8 cellular contexts compared by ENCODE assay signal in genomic region chr11:76152741-76153608, GRCh38. TPM values are rescaled to one million over a fixed set of nuclear protein-coding genes. Genes with fewer than 3 reads are reported as not detected.
DNase-seq lines count a peak whose midpoint lies in the region; ATAC-seq and TF ChIP-seq lines count a peak whose summit lies in the region.

No MANE protein-coding gene starts in this region.

- H3K9me3 ChIP-seq in ovary: no peaks in the 10 kb centered on the region
- H3K9me3 ChIP-seq in effector memory CD4-positive, alpha-beta T cell (ENCODE audit: control insufficient read depth, low read length): no peaks in the 10 kb centered on the region

- in situ Hi-C loops in brain microvascular endothelial cell (cut with HindIII; ENCODE audit: low pct_ligation_motif_present, low sequenced_read_pairs): no loop called here

- H3K27ac ChIP-seq in brain microvascular endothelial cell (no peak overlapping the region), ovary (no peak overlapping the region)
- H3K27ac ChIP-seq in effector memory CD4-positive, alpha-beta T cell (ENCODE audit: insufficient read depth, low read length, poor library complexity, severe bottlenecking): no peak overlapping the region

- H3K4me3 ChIP-seq in brain microvascular endothelial cell (ENCODE audit: low read depth, low read length) (peak overlapping the region; percentile 49), ovary (peak overlapping the region; percentile 43)
- H3K4me3 ChIP-seq in effector memory CD4-positive, alpha-beta T cell (ENCODE audit: insufficient read depth, low read depth, low read length, poor library complexity, severe bottlenecking): no peak overlapping the region

- ATAC-seq in stimulated activated naive CD8-positive, alpha-beta T cell treated with anti-CD3 and anti-CD28 coated beads, Interleukin-15, Interleukin-2, amounts not matched to agents 100 U/mL and 50 U/mL, for 24 hours: no peak
- ATAC-seq in HG03342 (IDR thresholded peaks at IDR 0.05; ENCODE audit: unreplicated experiment): peak; percentile 47
- ATAC-seq in esophagus mucosa: no peak

- no peak for DNase-seq in stimulated activated naive CD8-positive, alpha-beta T cell treated with anti-CD3 and anti-CD28 coated beads, Interleukin-15, Interleukin-2, amounts not matched to agents 100 U/mL and 50 U/mL, for 24 hours
- DNase-seq in brain microvascular endothelial cell (no peak), ovary (no peak), NCI-H526 treated with DMSO at 0.1 percent for 48 hours (lab: John Stamatoyannopoulos, UW) (no peak)
- no peak for DNase-seq in effector memory CD4-positive, alpha-beta T cell

- H3K36me3 ChIP-seq in brain microvascular endothelial cell (replicated peaks) (no peaks in the 10 kb centered on the region), ovary (no peaks in the 10 kb centered on the region)
- H3K36me3 ChIP-seq in effector memory CD4-positive, alpha-beta T cell (ENCODE audit: control insufficient read depth, insufficient read depth, low read length): no peaks in the 10 kb centered on the region

- 66 to 70% (median 68%) methylated on average over 12 to 13 of the region's 13 CpGs for WGBS in ovary, 3 donors

- H3K27me3 Mint-ChIP-seq in stimulated activated naive CD8-positive, alpha-beta T cell treated with anti-CD3 and anti-CD28 coated beads, Interleukin-15, Interleukin-2, amounts not matched to agents 100 ng/mL and 50 ng/mL, for 24 hours: peaks cover 12% of the 10 kb centered on the region

- peaks cover 26% of the 10 kb centered on the region for H3K4me1 Mint-ChIP-seq in stimulated activated naive CD8-positive, alpha-beta T cell treated with anti-CD3 and anti-CD28 coated beads, Interleukin-15, Interleukin-2, amounts not matched to agents 100 ng/mL and 50 ng/mL, for 24 hours (ENCODE audit: low read depth)

- H3K4me1 ChIP-seq in ovary (ENCODE audit: insufficient read depth): peaks cover 2% of the 10 kb centered on the region
- no peaks in the 10 kb centered on the region for H3K4me1 ChIP-seq in effector memory CD4-positive, alpha-beta T cell (ENCODE audit: control insufficient read depth, insufficient read depth, low read length, poor library complexity, severe bottlenecking)

- TF ChIP-seq POLR2A in ovary (IDR thresholded peaks at IDR 0.05): no peak

- peak overlapping the region; percentile 70 for H3K4me3 Mint-ChIP-seq in stimulated activated naive CD8-positive, alpha-beta T cell treated with anti-CD3 and anti-CD28 coated beads, Interleukin-15, Interleukin-2, amounts not matched to agents 100 ng/mL and 50 ng/mL, for 24 hours

- no peaks in the 10 kb centered on the region for H3K36me3 Mint-ChIP-seq in stimulated activated naive CD8-positive, alpha-beta T cell treated with anti-CD3 and anti-CD28 coated beads, Interleukin-15, Interleukin-2, amounts not matched to agents 100 ng/mL and 50 ng/mL, for 24 hours (ENCODE audit: low read depth)

- TF ChIP-seq EP300 in ovary (IDR thresholded peaks at IDR 0.05): no peak

- no peaks in the 10 kb centered on the region for H3K9me3 Mint-ChIP-seq in stimulated activated naive CD8-positive, alpha-beta T cell treated with anti-CD3 and anti-CD28 coated beads, Interleukin-15, Interleukin-2, amounts not matched to agents 100 ng/mL and 50 ng/mL, for 24 hours

- intact Hi-C loops in ovary (cut with DNase I): loop anchor here (2.0 to 10.0 kb wide), 3 partner anchors 256 to 348 kb away; no protein-coding TSS in a partner anchor

- TF ChIP-seq CTCF in brain microvascular endothelial cell (IDR thresholded peaks at IDR 0.05; ENCODE audit: low read depth, low read length, missing control alignments) (no peak), ovary (IDR thresholded peaks at IDR 0.05) (no peak)

- H3K27me3 ChIP-seq in brain microvascular endothelial cell (replicated peaks): no peaks in the 10 kb centered on the region
- no peaks in the 10 kb centered on the region for H3K27me3 ChIP-seq in ovary
- no peaks in the 10 kb centered on the region for H3K27me3 ChIP-seq in effector memory CD4-positive, alpha-beta T cell (replicated peaks; ENCODE audit: control insufficient read depth, insufficient read depth, low read length, poor library complexity, severe bottlenecking)

- H3K27ac Mint-ChIP-seq in stimulated activated naive CD8-positive, alpha-beta T cell treated with anti-CD3 and anti-CD28 coated beads, Interleukin-15, Interleukin-2, amounts not matched to agents 100 ng/mL and 50 ng/mL, for 24 hours: peak overlapping the region; percentile 24

RNA-seq across cellular contexts. Expression of gene WNT11, which starts 53.3 kb away (rescaled TPM):
- 10 to 100 TPM in 1 of 7 donors, 1 to 10 TPM in 6; 2.2 to 16.4 (median 5.0) TPM for total RNA-seq in ovary
- 1 to 10 TPM; 1.1 to 1.9 TPM for polyA plus RNA-seq in ovary
- 0.08 TPM for total RNA-seq in esophagus mucosa
